In genomic region chr7:87878208-87878735, GRCh38 we compare ENCODE assay signal across 11 cellular contexts. TPM values are rescaled to one million over a fixed set of nuclear protein-coding genes. Genes with fewer than 3 reads are reported as not detected.
DNase-seq lines count a peak whose midpoint lies in the region; ATAC-seq and TF ChIP-seq lines count a peak whose summit lies in the region.
"Had no signal": no experiment of that assay in that cellular context is flagged by ENCODE, and none has a peak within 500 bp of the region (broad histone marks: within the 10 kb centered on the region; RNA-seq: fewer than 3 reads in every experiment).

No MANE protein-coding gene starts in this region.

- H3K4me3 Mint-ChIP-seq in CD4-positive, alpha-beta memory T cell: peak overlapping the region; percentile 39 to 97 (median 95)
- H3K4me3 Mint-ChIP-seq in activated T-helper 2 cell treated with anti-CD3 and anti-CD28 coated beads, Interferon-gamma antibody, Interleukin-2, Interleukin-4, amounts not matched to agents 10 μg/mL and 5 μg/mL and 100 μg/mL, durations not matched to agents 14 hours and 24 hours and 36 hours (ENCODE audit: low read depth): peak overlapping the region; percentile 96

- POLR2A ChIA-PET in CD4-positive, alpha-beta memory T cell (lab: Charles Lee; ENCODE audit: partially characterized antibody): no interaction called here

- H3K4me3 ChIP-seq in CD4-positive, alpha-beta memory T cell (ENCODE audit: low read length in 2 of 2): no peak overlapping the region
- peak overlapping the region; percentile 91 for H3K4me3 ChIP-seq in HUES48 (ENCODE audit: low read depth, low read length)

- H3K9me3 Mint-ChIP-seq in CD4-positive, alpha-beta memory T cell: no peaks in the 10 kb centered on the region
- peaks cover 5% of the 10 kb centered on the region for H3K9me3 Mint-ChIP-seq in activated T-helper 2 cell treated with anti-CD3 and anti-CD28 coated beads, Interferon-gamma antibody, Interleukin-2, Interleukin-4, amounts not matched to agents 10 μg/mL and 5 μg/mL and 100 μg/mL, durations not matched to agents 14 hours and 24 hours and 36 hours
- H3K9me3 Mint-ChIP-seq: stimulated activated memory B cell treated with anti-CD40 and anti-IgM and Interleukin-4, amounts not matched to agents 10 μg/mL and 1 μg/mL and 100 μg/mL, for 72 hours had no signal

- TF ChIP-seq CTCF in GM20000 (IDR thresholded peaks at IDR 0.05; ENCODE audit: extremely low read depth, missing control alignments): no peak

- no peaks in the 10 kb centered on the region for H3K36me3 ChIP-seq in CD4-positive, alpha-beta memory T cell (ENCODE audit: insufficient read depth, low read length)
- peaks cover 51% of the 10 kb centered on the region for H3K36me3 ChIP-seq in HUES48 (ENCODE audit: control insufficient read depth, insufficient read depth, low read length)
- H3K36me3 ChIP-seq: ovary had no signal

- CTCF ChIA-PET in CD4-positive, alpha-beta memory T cell (lab: Charles Lee; ENCODE audit: partially characterized antibody): interaction anchor here (1.2 kb wide), 1 partner anchor 9 kb away, joined by 3 read pairs; no protein-coding TSS in a partner anchor

- no peaks in the 10 kb centered on the region for H3K9me3 ChIP-seq in CD4-positive, alpha-beta memory T cell (ENCODE audit: control insufficient read depth in 1 of 2, low read length in 2 of 2)
- no peaks in the 10 kb centered on the region for H3K9me3 ChIP-seq in HUES48 (ENCODE audit: control insufficient read depth, insufficient read depth, low read length)
- H3K9me3 ChIP-seq: ovary had no signal

- no peak for ATAC-seq in GM18861 (IDR thresholded peaks at IDR 0.05; ENCODE audit: unreplicated experiment)
- ATAC-seq: stimulated activated memory B cell treated with anti-CD40 and anti-IgM and Interleukin-4, amounts not matched to agents 10 μg/mL and 1 μg/mL and 100 μg/mL, for 72 hours had no signal

- H3K4me1 ChIP-seq in CD4-positive, alpha-beta memory T cell (ENCODE audit: insufficient read depth, low read length): peaks cover 43% of the 10 kb centered on the region
- H3K4me1 ChIP-seq in HUES48 (ENCODE audit: control insufficient read depth, insufficient read depth, low read length): peaks cover 18% of the 10 kb centered on the region

- no peaks in the 10 kb centered on the region for H3K27me3 ChIP-seq in CD4-positive, alpha-beta memory T cell (ENCODE audit: insufficient read depth, low read length)
- no peaks in the 10 kb centered on the region for H3K27me3 ChIP-seq in HUES48 (ENCODE audit: control insufficient read depth, insufficient read depth, low read length)
- H3K27me3 ChIP-seq: ovary had no signal

- peak overlapping the region in 3 of 7 donors; percentile 10 to 38 (median 25) for H3K27ac Mint-ChIP-seq in CD4-positive, alpha-beta memory T cell
- no peak overlapping the region for H3K27ac Mint-ChIP-seq in activated T-helper 2 cell treated with anti-CD3 and anti-CD28 coated beads, Interferon-gamma antibody, Interleukin-2, Interleukin-4, amounts not matched to agents 10 μg/mL and 5 μg/mL and 100 μg/mL, durations not matched to agents 14 hours and 24 hours and 36 hours

- H3K27me3 Mint-ChIP-seq in CD4-positive, alpha-beta memory T cell: no peaks in the 10 kb centered on the region
- no peaks in the 10 kb centered on the region for H3K27me3 Mint-ChIP-seq in activated T-helper 2 cell treated with anti-CD3 and anti-CD28 coated beads, Interferon-gamma antibody, Interleukin-2, Interleukin-4, amounts not matched to agents 10 μg/mL and 5 μg/mL and 100 μg/mL, durations not matched to agents 14 hours and 24 hours and 36 hours (ENCODE audit: low read depth)
- H3K27me3 Mint-ChIP-seq: stimulated activated memory B cell treated with anti-CD40 and anti-IgM and Interleukin-4, amounts not matched to agents 10 μg/mL and 1 μg/mL and 100 μg/mL, for 72 hours had no signal

- peaks cover 8 to 35% of the 10 kb centered on the region in 2 donors for H3K36me3 Mint-ChIP-seq in CD4-positive, alpha-beta memory T cell
- H3K36me3 Mint-ChIP-seq in activated T-helper 2 cell treated with anti-CD3 and anti-CD28 coated beads, Interferon-gamma antibody, Interleukin-2, Interleukin-4, amounts not matched to agents 10 μg/mL and 5 μg/mL and 100 μg/mL, durations not matched to agents 14 hours and 24 hours and 36 hours (ENCODE audit: low read depth): peaks cover 63% of the 10 kb centered on the region

- intact Hi-C loops in CD4-positive, alpha-beta memory T cell (cut with micrococcal nuclease): loop anchor here (5.0 kb wide), 1 partner anchor 234 kb away; no protein-coding TSS in a partner anchor
- intact Hi-C loops in activated T-helper 2 cell treated with anti-CD3 and anti-CD28 coated beads, Interferon-gamma antibody, Interleukin-2, Interleukin-4, amounts not matched to agents 10 μg/mL and 5 μg/mL and 100 μg/mL, durations not matched to agents 14 hours and 24 hours and 36 hours (cut with micrococcal nuclease): loop anchor here (5.0 to 10.0 kb wide), 3 partner anchors 224 to 723 kb away; partner anchors contain the start of genes CROT and DMTF1

- H3K27ac ChIP-seq in CD4-positive, alpha-beta memory T cell (ENCODE audit: low read depth, low read length): no peak overlapping the region
- no peak overlapping the region for H3K27ac ChIP-seq in HUES48 (ENCODE audit: low read depth, low read length)
- H3K27ac ChIP-seq: ovary had no signal

- DNase-seq in CD4-positive, alpha-beta memory T cell: no peak
- DNase-seq in activated T-helper 2 cell treated with anti-CD3 and anti-CD28 coated beads, Interferon-gamma antibody, Interleukin-2, Interleukin-4, amounts not matched to agents 10 μg/mL and 5 μg/mL and 100 μg/mL, durations not matched to agents 14 hours and 24 hours and 36 hours (ENCODE audit: low spot score): no peak
- DNase-seq in kidney glomerular epithelial cell (lab: John Stamatoyannopoulos, UW) (peak; percentile 5), medulla oblongata (ENCODE audit: extremely low spot score) (no peak), SHP77 treated with DMSO at 0.1 percent for 48 hours (lab: John Stamatoyannopoulos, UW) (no peak), GM20000 (ENCODE audit: low spot score) (no peak)
- DNase-seq: NCI-H187, ovary had no signal

- H3K9ac ChIP-seq in HUES48 (ENCODE audit: low read depth, low read length): 0 out of 2 replicates have a peak overlapping the region, but pooled peaks have one; percentile 8

- peaks cover 40 to 56% (median 48%) of the 10 kb centered on the region in 4 donors for H3K4me1 Mint-ChIP-seq in CD4-positive, alpha-beta memory T cell
- H3K4me1 Mint-ChIP-seq in activated T-helper 2 cell treated with anti-CD3 and anti-CD28 coated beads, Interferon-gamma antibody, Interleukin-2, Interleukin-4, amounts not matched to agents 10 μg/mL and 5 μg/mL and 100 μg/mL, durations not matched to agents 14 hours and 24 hours and 36 hours (ENCODE audit: low read depth): peaks cover 56% of the 10 kb centered on the region

RNA-seq across cellular contexts. Expression of gene DBF4, which starts 2.0 kb away (rescaled TPM):
- total RNA-seq in CD4-positive, alpha-beta memory T cell: 10 to 100 TPM; 25.3 to 29.0 TPM
- polyA plus RNA-seq in CD4-positive, alpha-beta memory T cell: 10 to 100 TPM; 26.9 to 29.1 TPM
- total RNA-seq in activated T-helper 2 cell treated with anti-CD3 and anti-CD28 coated beads, Interferon-gamma antibody, Interleukin-2, Interleukin-4, amounts not matched to agents 10 μg/mL and 5 μg/mL and 100 μg/mL, durations not matched to agents 14 hours and 24 hours and 36 hours: 72.3 and 75.3 TPM in 2 replicates

RNA-seq across cellular contexts. Expression of gene SLC25A40, which starts 2.1 kb away (rescaled TPM):
- total RNA-seq in CD4-positive, alpha-beta memory T cell: 10 to 100 TPM; 28.9 to 29.8 TPM
- 10 to 100 TPM; 14.6 to 14.7 TPM for polyA plus RNA-seq in CD4-positive, alpha-beta memory T cell
- total RNA-seq in activated T-helper 2 cell treated with anti-CD3 and anti-CD28 coated beads, Interferon-gamma antibody, Interleukin-2, Interleukin-4, amounts not matched to agents 10 μg/mL and 5 μg/mL and 100 μg/mL, durations not matched to agents 14 hours and 24 hours and 36 hours: 48.7 and 49.3 TPM in 2 replicates

RNA-seq across cellular contexts. Expression of gene ADAM22, which starts 55.8 kb away (rescaled TPM):
- 1 to 10 TPM; 5.2 to 7.7 TPM for total RNA-seq in CD4-positive, alpha-beta memory T cell
- 1 to 10 TPM in 1 of 2 donors, under 1 TPM in 1; 0.21 to 1.8 TPM for polyA plus RNA-seq in CD4-positive, alpha-beta memory T cell
- 3.7 and 4.0 TPM in 2 replicates for total RNA-seq in activated T-helper 2 cell treated with anti-CD3 and anti-CD28 coated beads, Interferon-gamma antibody, Interleukin-2, Interleukin-4, amounts not matched to agents 10 μg/mL and 5 μg/mL and 100 μg/mL, durations not matched to agents 14 hours and 24 hours and 36 hours
